In the genomic region with DNA sequence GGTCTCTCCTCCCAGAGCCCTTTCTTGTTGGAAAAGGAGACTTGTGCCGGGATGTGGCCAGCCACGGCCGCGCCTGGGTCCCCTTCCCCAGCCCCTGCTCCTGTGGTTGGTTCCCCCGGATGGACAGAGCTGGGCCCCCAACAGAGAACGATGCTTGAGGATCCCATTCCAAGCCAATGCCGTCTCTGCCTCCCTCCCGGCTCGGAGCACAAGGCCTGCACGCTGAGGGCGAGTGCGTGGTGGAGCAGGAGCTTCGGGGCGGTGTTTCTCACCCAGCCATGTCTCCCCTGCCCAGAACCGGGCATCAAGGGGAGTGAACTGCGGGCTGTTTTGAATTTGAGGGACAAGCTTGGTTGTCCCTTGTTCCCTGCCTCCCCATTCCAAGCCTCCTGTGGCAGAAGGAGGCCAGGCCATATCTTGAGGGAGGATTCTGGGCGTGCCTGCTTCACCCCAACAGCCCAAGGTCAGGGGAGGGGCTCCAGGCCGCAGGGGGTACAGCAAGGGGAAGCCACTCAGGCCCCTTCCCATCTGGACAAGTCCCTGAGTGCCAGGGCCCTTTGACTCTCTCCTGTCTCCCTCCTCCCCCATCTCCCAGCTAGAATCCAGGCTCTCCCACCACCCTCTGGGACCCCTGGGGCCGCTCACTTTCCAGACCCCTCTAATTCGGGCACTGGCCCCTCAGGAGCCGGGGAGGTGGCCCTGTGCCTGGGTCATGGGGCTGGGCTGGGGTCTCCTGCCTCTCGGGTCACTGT, we compare ENCODE assay signal across 1 cellular context.
A peak's percentile ranks its signal among the peaks of the same experiment; 100 is the strongest.
TF ChIP-seq lines count a peak whose summit lies in the region.

No MANE protein-coding gene starts in this region.

TF ChIP-seq in A549, 52 proteins besides CTCF, POLR2A, EP300 and RAD21:
- TF ChIP-seq, protein P1, sequence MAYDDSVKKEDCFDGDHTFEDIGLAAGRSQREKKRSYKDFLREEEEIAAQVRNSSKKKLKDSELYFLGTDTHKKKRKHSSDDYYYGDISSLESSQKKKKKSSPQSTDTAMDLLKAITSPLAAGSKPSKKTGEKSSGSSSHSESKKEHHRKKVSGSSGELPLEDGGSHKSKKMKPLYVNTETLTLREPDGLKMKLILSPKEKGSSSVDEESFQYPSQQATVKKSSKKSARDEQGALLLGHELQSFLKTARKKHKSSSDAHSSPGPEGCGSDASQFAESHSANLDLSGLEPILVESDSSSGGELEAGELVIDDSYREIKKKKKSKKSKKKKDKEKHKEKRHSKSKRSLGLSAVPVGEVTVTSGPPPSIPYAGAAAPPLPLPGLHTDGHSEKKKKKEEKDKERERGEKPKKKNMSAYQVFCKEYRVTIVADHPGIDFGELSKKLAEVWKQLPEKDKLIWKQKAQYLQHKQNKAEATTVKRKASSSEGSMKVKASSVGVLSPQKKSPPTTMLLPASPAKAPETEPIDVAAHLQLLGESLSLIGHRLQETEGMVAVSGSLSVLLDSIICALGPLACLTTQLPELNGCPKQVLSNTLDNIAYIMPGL (CRISPR knock-in tag; IDR thresholded peaks at IDR 0.05; ENCODE audit: borderline replicate concordance) = no peak
- no peak for TF ChIP-seq PHF8 (IDR thresholded peaks at IDR 0.05; ENCODE audit: borderline replicate concordance, low read depth)
- no peak for TF ChIP-seq POLR2AphosphoS2 (conservative IDR thresholded peaks at IDR 0.05; ENCODE audit: low read length)
- no peak for TF ChIP-seq FOSL2 (IDR thresholded peaks at IDR 0.05)
- TF ChIP-seq FOSL2 (CRISPR knock-in tag; IDR thresholded peaks at IDR 0.05) = no peak
- TF ChIP-seq ESRRA (IDR thresholded peaks at IDR 0.05; ENCODE audit: borderline replicate concordance, low read length) = no peak
- peak; percentile 50; the same call in 1 of the 2 replicates for TF ChIP-seq FOXS1 (CRISPR knock-in tag; IDR thresholded peaks at IDR 0.05)
- TF ChIP-seq TFCP2L1 (CRISPR knock-in tag; IDR thresholded peaks at IDR 0.05) = 0 out of 2 replicates have a peak, but pooled peaks have one; percentile 40
- no peak; the same call in 1 of the 2 replicates for TF ChIP-seq HOXB13 (CRISPR knock-in tag; IDR thresholded peaks at IDR 0.05; ENCODE audit: low read depth)
- TF ChIP-seq ZC3H11A (IDR thresholded peaks at IDR 0.05) = no peak
- no peak for TF ChIP-seq CEBPB (IDR thresholded peaks at IDR 0.05)
- 0 out of 2 replicates have a peak, but pooled peaks have one; percentile 55 for TF ChIP-seq TP53 (CRISPR knock-in tag; IDR thresholded peaks at IDR 0.05)
- TF ChIP-seq CBX8 (IDR thresholded peaks at IDR 0.05) = no peak
- no peak; the same call in 1 of the 2 replicates for TF ChIP-seq HOXB5 (CRISPR knock-in tag; IDR thresholded peaks at IDR 0.05)
- peak; percentile 79 for TF ChIP-seq FOSB (CRISPR knock-in tag; IDR thresholded peaks at IDR 0.05)
- no peak for TF ChIP-seq MAZ (IDR thresholded peaks at IDR 0.05; ENCODE audit: borderline replicate concordance, low read depth, low read length)
